In the genomic region with DNA sequence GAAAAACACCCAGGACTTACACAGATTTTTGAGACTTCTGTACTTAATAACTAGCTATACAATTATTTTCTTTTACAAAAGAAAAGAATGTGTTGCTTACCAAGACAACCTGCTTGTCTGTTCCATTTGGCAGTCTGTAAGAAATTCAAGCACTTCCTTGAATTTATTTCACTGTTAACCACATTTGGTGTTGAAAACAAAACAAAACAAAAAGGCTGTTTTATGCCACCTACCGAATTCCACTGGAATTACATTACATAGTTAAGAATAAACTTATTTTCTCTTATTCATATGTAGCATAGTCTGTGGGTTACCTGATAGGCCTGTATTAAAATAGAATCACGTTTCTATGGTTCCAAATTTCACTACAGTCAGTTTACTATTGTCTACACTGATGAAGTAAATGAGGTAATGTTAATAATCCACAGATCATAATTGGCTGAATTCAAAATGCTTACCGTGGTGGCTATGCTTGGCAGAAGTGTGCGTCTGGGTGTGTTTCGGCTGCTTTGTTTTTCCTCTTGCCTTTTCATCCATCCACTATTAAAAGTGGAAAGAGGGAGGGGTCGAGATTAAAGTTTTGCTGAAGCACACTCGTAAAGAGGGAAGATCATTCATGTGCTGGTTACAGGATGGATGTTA, we compare ENCODE assay signal across 1 cellular context.
TF ChIP-seq lines count a peak whose summit lies in the region.

A gene with protein sequence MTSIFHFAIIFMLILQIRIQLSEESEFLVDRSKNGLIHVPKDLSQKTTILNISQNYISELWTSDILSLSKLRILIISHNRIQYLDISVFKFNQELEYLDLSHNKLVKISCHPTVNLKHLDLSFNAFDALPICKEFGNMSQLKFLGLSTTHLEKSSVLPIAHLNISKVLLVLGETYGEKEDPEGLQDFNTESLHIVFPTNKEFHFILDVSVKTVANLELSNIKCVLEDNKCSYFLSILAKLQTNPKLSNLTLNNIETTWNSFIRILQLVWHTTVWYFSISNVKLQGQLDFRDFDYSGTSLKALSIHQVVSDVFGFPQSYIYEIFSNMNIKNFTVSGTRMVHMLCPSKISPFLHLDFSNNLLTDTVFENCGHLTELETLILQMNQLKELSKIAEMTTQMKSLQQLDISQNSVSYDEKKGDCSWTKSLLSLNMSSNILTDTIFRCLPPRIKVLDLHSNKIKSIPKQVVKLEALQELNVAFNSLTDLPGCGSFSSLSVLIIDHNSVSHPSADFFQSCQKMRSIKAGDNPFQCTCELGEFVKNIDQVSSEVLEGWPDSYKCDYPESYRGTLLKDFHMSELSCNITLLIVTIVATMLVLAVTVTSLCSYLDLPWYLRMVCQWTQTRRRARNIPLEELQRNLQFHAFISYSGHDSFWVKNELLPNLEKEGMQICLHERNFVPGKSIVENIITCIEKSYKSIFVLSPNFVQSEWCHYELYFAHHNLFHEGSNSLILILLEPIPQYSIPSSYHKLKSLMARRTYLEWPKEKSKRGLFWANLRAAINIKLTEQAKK (minus strand): TSS at position 138 of the 642 bp plus-strand sequence. CDS start 5,960 bp downstream, outside the sequence.

TF ChIP-seq in GM23338, 12 proteins besides CTCF, POLR2A, EP300 and RAD21 (continued from another document):
- TF ChIP-seq, protein P1, sequence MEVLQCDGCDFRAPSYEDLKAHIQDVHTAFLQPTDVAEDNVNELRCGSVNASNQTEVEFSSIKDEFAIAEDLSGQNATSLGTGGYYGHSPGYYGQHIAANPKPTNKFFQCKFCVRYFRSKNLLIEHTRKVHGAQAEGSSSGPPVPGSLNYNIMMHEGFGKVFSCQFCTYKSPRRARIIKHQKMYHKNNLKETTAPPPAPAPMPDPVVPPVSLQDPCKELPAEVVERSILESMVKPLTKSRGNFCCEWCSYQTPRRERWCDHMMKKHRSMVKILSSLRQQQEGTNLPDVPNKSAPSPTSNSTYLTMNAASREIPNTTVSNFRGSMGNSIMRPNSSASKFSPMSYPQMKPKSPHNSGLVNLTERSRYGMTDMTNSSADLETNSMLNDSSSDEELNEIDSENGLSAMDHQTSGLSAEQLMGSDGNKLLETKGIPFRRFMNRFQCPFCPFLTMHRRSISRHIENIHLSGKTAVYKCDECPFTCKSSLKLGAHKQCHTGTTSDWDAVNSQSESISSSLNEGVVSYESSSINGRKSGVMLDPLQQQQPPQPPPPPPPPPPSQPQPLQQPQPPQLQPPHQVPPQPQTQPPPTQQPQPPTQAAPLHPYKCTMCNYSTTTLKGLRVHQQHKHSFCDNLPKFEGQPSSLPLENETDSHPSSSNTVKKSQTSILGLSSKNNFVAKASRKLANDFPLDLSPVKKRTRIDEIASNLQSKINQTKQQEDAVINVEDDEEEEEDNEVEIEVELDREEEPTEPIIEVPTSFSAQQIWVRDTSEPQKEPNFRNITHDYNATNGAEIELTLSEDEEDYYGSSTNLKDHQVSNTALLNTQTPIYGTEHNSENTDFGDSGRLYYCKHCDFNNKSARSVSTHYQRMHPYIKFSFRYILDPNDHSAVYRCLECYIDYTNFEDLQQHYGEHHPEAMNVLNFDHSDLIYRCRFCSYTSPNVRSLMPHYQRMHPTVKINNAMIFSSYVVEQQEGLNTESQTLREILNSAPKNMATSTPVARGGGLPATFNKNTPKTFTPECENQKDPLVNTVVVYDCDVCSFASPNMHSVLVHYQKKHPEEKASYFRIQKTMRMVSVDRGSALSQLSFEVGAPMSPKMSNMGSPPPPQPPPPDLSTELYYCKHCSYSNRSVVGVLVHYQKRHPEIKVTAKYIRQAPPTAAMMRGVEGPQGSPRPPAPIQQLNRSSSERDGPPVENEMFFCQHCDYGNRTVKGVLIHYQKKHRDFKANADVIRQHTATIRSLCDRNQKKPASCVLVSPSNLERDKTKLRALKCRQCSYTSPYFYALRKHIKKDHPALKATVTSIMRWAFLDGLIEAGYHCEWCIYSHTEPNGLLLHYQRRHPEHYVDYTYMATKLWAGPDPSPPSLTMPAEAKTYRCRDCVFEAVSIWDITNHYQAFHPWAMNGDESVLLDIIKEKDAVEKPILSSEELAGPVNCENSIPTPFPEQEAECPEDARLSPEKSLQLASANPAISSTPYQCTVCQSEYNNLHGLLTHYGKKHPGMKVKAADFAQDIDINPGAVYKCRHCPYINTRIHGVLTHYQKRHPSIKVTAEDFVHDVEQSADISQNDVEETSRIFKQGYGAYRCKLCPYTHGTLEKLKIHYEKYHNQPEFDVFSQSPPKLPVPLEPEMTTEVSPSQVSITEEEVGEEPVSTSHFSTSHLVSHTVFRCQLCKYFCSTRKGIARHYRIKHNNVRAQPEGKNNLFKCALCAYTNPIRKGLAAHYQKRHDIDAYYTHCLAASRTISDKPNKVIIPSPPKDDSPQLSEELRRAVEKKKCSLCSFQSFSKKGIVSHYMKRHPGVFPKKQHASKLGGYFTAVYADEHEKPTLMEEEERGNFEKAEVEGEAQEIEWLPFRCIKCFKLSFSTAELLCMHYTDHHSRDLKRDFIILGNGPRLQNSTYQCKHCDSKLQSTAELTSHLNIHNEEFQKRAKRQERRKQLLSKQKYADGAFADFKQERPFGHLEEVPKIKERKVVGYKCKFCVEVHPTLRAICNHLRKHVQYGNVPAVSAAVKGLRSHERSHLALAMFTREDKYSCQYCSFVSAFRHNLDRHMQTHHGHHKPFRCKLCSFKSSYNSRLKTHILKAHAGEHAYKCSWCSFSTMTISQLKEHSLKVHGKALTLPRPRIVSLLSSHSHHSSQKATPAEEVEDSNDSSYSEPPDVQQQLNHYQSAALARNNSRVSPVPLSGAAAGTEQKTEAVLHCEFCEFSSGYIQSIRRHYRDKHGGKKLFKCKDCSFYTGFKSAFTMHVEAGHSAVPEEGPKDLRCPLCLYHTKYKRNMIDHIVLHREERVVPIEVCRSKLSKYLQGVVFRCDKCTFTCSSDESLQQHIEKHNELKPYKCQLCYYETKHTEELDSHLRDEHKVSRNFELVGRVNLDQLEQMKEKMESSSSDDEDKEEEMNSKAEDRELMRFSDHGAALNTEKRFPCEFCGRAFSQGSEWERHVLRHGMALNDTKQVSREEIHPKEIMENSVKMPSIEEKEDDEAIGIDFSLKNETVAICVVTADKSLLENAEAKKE (CRISPR knock-in tag; IDR thresholded peaks at IDR 0.05) = no peak
- TF ChIP-seq CREB1 (CRISPR knock-in tag; IDR thresholded peaks at IDR 0.05; ENCODE audit: low read depth) = no peak
- TF ChIP-seq ZNF331 (CRISPR knock-in tag; IDR thresholded peaks at IDR 0.05; ENCODE audit: low read depth) = no peak
- no peak for TF ChIP-seq POLR2AphosphoS5 (IDR thresholded peaks at IDR 0.05; ENCODE audit: low read depth)
- TF ChIP-seq JUNB (IDR thresholded peaks at IDR 0.05; ENCODE audit: unreplicated experiment) = no peak
